Comparison of ENCODE assay signal across 24 cellular contexts in the genomic region with DNA sequence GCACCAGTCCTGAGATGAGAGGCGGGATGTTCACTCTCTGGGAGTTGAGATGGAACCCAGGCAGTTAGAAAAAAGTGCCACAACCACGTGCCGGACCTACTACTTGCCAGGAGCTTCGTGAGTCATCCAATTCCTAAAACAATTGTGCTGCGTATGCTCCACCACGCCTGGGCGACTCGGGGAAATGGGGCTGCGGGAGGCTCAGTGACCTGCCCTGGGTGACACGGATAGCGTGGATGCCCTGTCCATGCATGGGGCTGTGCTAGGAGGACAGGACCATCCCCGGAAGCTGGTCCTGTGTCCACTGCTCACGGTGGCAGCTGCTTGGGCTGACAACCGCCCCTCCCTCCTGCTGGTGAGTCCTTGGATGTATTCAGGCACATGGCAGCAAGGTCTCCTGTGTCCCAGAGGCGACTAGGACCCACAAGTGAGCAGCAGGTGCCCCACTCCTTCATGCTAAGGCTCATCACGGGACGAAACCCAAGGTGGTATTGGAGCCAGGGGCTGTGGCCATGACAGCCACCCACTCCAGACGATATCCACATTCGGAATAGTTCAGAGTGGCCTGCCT.
DNase-seq lines count a peak whose midpoint lies in the region; ATAC-seq and TF ChIP-seq lines count a peak whose summit lies in the region.
"Had no signal": no experiment of that assay in that cellular context is flagged by ENCODE, and none has a peak within 500 bp of the region (broad histone marks: within the 10 kb centered on the region; RNA-seq: fewer than 3 reads in every experiment).

No MANE protein-coding gene starts in this region.

- ATAC-seq in GM18511 (IDR thresholded peaks at IDR 0.05; ENCODE audit: unreplicated experiment): no peak
- ATAC-seq: PC-3, Right ventricle myocardium inferior had no signal

- H3K27me3 Mint-ChIP-seq in endodermal cell (ENCODE audit: insufficient read depth): no peaks in the 10 kb centered on the region
- H3K27me3 Mint-ChIP-seq in nephron progenitor cell (ENCODE audit: low read depth, poor library complexity): peaks cover 25% of the 10 kb centered on the region

- H3K27ac ChIP-seq in endodermal cell (ENCODE audit: low read depth, low read length) (no peak overlapping the region), mesenchymal stem cell (ENCODE audit: low read length, poor library complexity, severe bottlenecking) (no peak overlapping the region)
- H3K27ac ChIP-seq: 22Rv1, SJSA1 had no signal

- no peaks in the 10 kb centered on the region for H3K9me3 ChIP-seq in endodermal cell (ENCODE audit: control insufficient read depth, low read length)
- no peaks in the 10 kb centered on the region for H3K9me3 ChIP-seq in mesenchymal stem cell (ENCODE audit: control insufficient read depth, low read length)
- H3K9me3 ChIP-seq: BE2C, SJSA1 had no signal

- H3K36me3 Mint-ChIP-seq in endodermal cell (ENCODE audit: low read depth): no peaks in the 10 kb centered on the region
- H3K36me3 Mint-ChIP-seq in nephron progenitor cell (ENCODE audit: low read depth): no peaks in the 10 kb centered on the region
- H3K36me3 Mint-ChIP-seq: CD4-positive, alpha-beta memory T cell had no signal

- H4K8ac ChIP-seq in mesenchymal stem cell (ENCODE audit: low read length): peak overlapping the region; percentile 43

- H2BK120ac ChIP-seq in mesenchymal stem cell (ENCODE audit: low read depth, low read length): no peak overlapping the region

- H3K4me3 ChIP-seq in endodermal cell (ENCODE audit: low read length): no peak overlapping the region
- H3K4me3 ChIP-seq in mesenchymal stem cell (ENCODE audit: insufficient read depth in 1 of 2, low read depth in 1 of 2, low read length in 2 of 2): no peak overlapping the region
- H3K4me3 ChIP-seq: SJSA1 had no signal

- H2BK5ac ChIP-seq in mesenchymal stem cell (ENCODE audit: low read depth, low read length, poor library complexity, severe bottlenecking): no peak overlapping the region

- H3K4ac ChIP-seq in mesenchymal stem cell (ENCODE audit: low read depth in 1 of 2, low read length in 2 of 2): peak overlapping the region in 1 of 2 experiments; percentile 28

- no peaks in the 10 kb centered on the region for H3K79me1 ChIP-seq in mesenchymal stem cell (replicated peaks; ENCODE audit: low read length, poor library complexity, severe bottlenecking)

- no peak overlapping the region for H2BK15ac ChIP-seq in mesenchymal stem cell (ENCODE audit: low read depth, poor library complexity, severe bottlenecking)

- no peaks in the 10 kb centered on the region for H3K36me3 ChIP-seq in endodermal cell (ENCODE audit: control insufficient read depth, insufficient read depth, low read length)
- H3K36me3 ChIP-seq in mesenchymal stem cell (ENCODE audit: control insufficient read depth in 1 of 2, insufficient read depth in 2 of 2, low read depth in 1 of 2, low read length in 2 of 2): no peaks in the 10 kb centered on the region
- H3K36me3 ChIP-seq: BE2C, SJSA1 had no signal

- no peak overlapping the region for H2AFZ ChIP-seq in mesenchymal stem cell (ENCODE audit: low read depth, low read length)

- 92 to 97% methylated on average over 17 to 19 of the region's 19 CpGs for WGBS in endodermal cell (ENCODE audit: insufficient coverage in 1 of 2, insufficient read length in 1 of 2), 2 experiments
- WGBS in mesenchymal stem cell: 91% methylated on average over 19 of the region's 19 CpGs

- H3K18ac ChIP-seq in mesenchymal stem cell (ENCODE audit: low read depth in 1 of 2, low read length in 2 of 2): no peak overlapping the region

- intact Hi-C loops in posterior vena cava (cut with DNase I): no loop called here

- H3K4me2 ChIP-seq in mesenchymal stem cell (ENCODE audit: low read length, poor library complexity, severe bottlenecking): no peak overlapping the region

- H4K91ac ChIP-seq in mesenchymal stem cell (ENCODE audit: low read length): peak overlapping the region; percentile 62

- no peak overlapping the region for H3K27ac Mint-ChIP-seq in endodermal cell
- no peak overlapping the region for H3K27ac Mint-ChIP-seq in nephron progenitor cell
- H3K27ac Mint-ChIP-seq: CD4-positive, alpha-beta memory T cell had no signal

- H3K4me3 Mint-ChIP-seq in endodermal cell: no peak overlapping the region
- no peak overlapping the region for H3K4me3 Mint-ChIP-seq in nephron progenitor cell
- H3K4me3 Mint-ChIP-seq: CD4-positive, alpha-beta memory T cell had no signal

- no peak overlapping the region for H3K14ac ChIP-seq in mesenchymal stem cell (ENCODE audit: low read length in 2 of 2)

- H3K9ac ChIP-seq in endodermal cell (ENCODE audit: extremely low read depth, low read length, poor library complexity, severe bottlenecking) (no peak overlapping the region), mesenchymal stem cell (ENCODE audit: low read length) (no peak overlapping the region)

- no peak for TF ChIP-seq CTCF in endodermal cell (conservative IDR thresholded peaks at IDR 0.05)
- no peak for TF ChIP-seq CTCF in nephron progenitor cell (IDR thresholded peaks at IDR 0.05)

- H3K4me1 ChIP-seq in endodermal cell (ENCODE audit: control insufficient read depth, insufficient read depth, low read length): no peaks in the 10 kb centered on the region
- H3K4me1 ChIP-seq in mesenchymal stem cell (ENCODE audit: control insufficient read depth, insufficient read depth, low read depth, low read length): peaks cover 5% of the 10 kb centered on the region
- H3K4me1 ChIP-seq: SJSA1 had no signal

- no peak overlapping the region for H2AK5ac ChIP-seq in mesenchymal stem cell (ENCODE audit: low read length, severe bottlenecking)

- H2BK12ac ChIP-seq in mesenchymal stem cell (ENCODE audit: low read length in 2 of 2): no peak overlapping the region

- peak; percentile 34 for DNase-seq in activated CD8-positive, alpha-beta memory T cell treated with anti-CD3 and anti-CD28 coated beads, Interleukin-2, amount 50 U/mL, for 48 hours
- no peak for DNase-seq in activated CD8-positive, alpha-beta memory T cell treated with anti-CD3 and anti-CD28 coated beads for 24 hours
- peak; percentile 66 for DNase-seq in HK-2 (ENCODE audit: unreplicated experiment)
- DNase-seq in endodermal cell: peak; percentile 24
- DNase-seq in mesenchymal stem cell: no peak
- DNase-seq in nephron progenitor cell: no peak
- DNase-seq in posterior vena cava (ENCODE audit: low spot score): no peak
- DNase-seq: BE2C; CD4-positive, alpha-beta memory T cell; COR-L47; GOT3; HCEC 1CT; Karpas-422; NCI-H1092 treated with DMSO at 0.1 percent for 48 hours; NCI-H1436; NCI-H187 treated with DMSO at 0.1 percent for 48 hours; NCI-H2107; NCI-H524; NCI-H774; PC-3 had no signal

- peaks cover 5% of the 10 kb centered on the region for H3K4me1 Mint-ChIP-seq in endodermal cell
- peaks cover 17% of the 10 kb centered on the region for H3K4me1 Mint-ChIP-seq in nephron progenitor cell
- H3K4me1 Mint-ChIP-seq: CD4-positive, alpha-beta memory T cell had no signal

- no peaks in the 10 kb centered on the region for H3K27me3 ChIP-seq in endodermal cell (ENCODE audit: control insufficient read depth, insufficient read depth, low read length, poor library complexity, severe bottlenecking)
- peaks cover 7% of the 10 kb centered on the region in 2 experiments for H3K27me3 ChIP-seq in mesenchymal stem cell (ENCODE audit: control insufficient read depth in 1 of 2, insufficient read depth in 1 of 2, low read length in 2 of 2)
- H3K27me3 ChIP-seq: BE2C had no signal

- no peak overlapping the region for H3K23ac ChIP-seq in mesenchymal stem cell (ENCODE audit: low read length in 2 of 2)

- H3K9me3 Mint-ChIP-seq in endodermal cell (no peaks in the 10 kb centered on the region), nephron progenitor cell (no peaks in the 10 kb centered on the region)
- H3K9me3 Mint-ChIP-seq: CD4-positive, alpha-beta memory T cell had no signal

Comparison
In these comparisons a context has a peak if more than half of its experiments do, and no peak if none do; other contexts are left out.
1. DNase-seq: peak in activated CD8-positive, alpha-beta memory T cell treated with anti-CD3 and anti-CD28 coated beads, Interleukin-2, amount 50 U/mL, for 48 hours (single experiment), HK-2 (single experiment) and endodermal cell (single experiment); none in activated CD8-positive, alpha-beta memory T cell treated with anti-CD3 and anti-CD28 coated beads for 24 hours (single experiment), mesenchymal stem cell (single experiment), nephron progenitor cell (single experiment) and posterior vena cava (single experiment).